ENCODE assay signal across 14 cellular contexts in genomic region chr2:60337142-60337497, GRCh38.
A peak's percentile ranks its signal among the peaks of the same experiment; 100 is the strongest.
DNase-seq lines count a peak whose midpoint lies in the region; ATAC-seq, FAIRE-seq and TF ChIP-seq lines count a peak whose summit lies in the region.
"Had no signal": no experiment of that assay in that cellular context is flagged by ENCODE, and none has a peak within 500 bp of the region (broad histone marks: within the 10 kb centered on the region; RNA-seq: fewer than 3 reads in every experiment).

No MANE protein-coding gene starts in this region.

- H3K27me3 Mint-ChIP-seq in activated T-helper 2 cell treated with anti-CD3 and anti-CD28 coated beads, Interferon-gamma antibody, Interleukin-2, Interleukin-4, amounts not matched to agents 10 μg/mL and 5 μg/mL and 100 μg/mL, durations not matched to agents 14 hours and 24 hours and 36 hours (ENCODE audit: low read depth), result no peaks in the 10 kb centered on the region

- POLR2A ChIA-PET in A673 (lab: Charles Lee; ENCODE audit: low non-redundant PET), result no interaction called here

- intact Hi-C loops in A673 (cut with micrococcal nuclease; ENCODE audit: unreplicated experiment), result no loop called here
- intact Hi-C loops in activated T-helper 2 cell treated with anti-CD3 and anti-CD28 coated beads, Interferon-gamma antibody, Interleukin-2, Interleukin-4, amounts not matched to agents 10 μg/mL and 5 μg/mL and 100 μg/mL, durations not matched to agents 14 hours and 24 hours and 36 hours (cut with micrococcal nuclease), result no loop called here

- H3K9ac ChIP-seq in Karpas-422 (ENCODE audit: low read length), result peak overlapping the region; percentile 18; the same call in 1 of the 2 replicates

- H3K27ac ChIP-seq in A673 (ENCODE audit: low read depth, low read length, poor library complexity, severe bottlenecking), result no peak overlapping the region
- peak overlapping the region; percentile 52 for H3K27ac ChIP-seq in Karpas-422 (ENCODE audit: low read length)

- no peak overlapping the region for H3K4me3 Mint-ChIP-seq in activated T-helper 2 cell treated with anti-CD3 and anti-CD28 coated beads, Interferon-gamma antibody, Interleukin-2, Interleukin-4, amounts not matched to agents 10 μg/mL and 5 μg/mL and 100 μg/mL, durations not matched to agents 14 hours and 24 hours and 36 hours (ENCODE audit: low read depth)
- H3K4me3 Mint-ChIP-seq: nephron had no signal

- no peaks in the 10 kb centered on the region for H4K20me1 ChIP-seq in Karpas-422 (ENCODE audit: insufficient read depth, low read depth, low read length)

- H3K27me3 ChIP-seq in A673 (replicated peaks; ENCODE audit: insufficient read depth, low read depth, low read length, poor library complexity) (no peaks in the 10 kb centered on the region), Karpas-422 (ENCODE audit: low read length) (no peaks in the 10 kb centered on the region)

- H3K36me3 Mint-ChIP-seq in activated T-helper 2 cell treated with anti-CD3 and anti-CD28 coated beads, Interferon-gamma antibody, Interleukin-2, Interleukin-4, amounts not matched to agents 10 μg/mL and 5 μg/mL and 100 μg/mL, durations not matched to agents 14 hours and 24 hours and 36 hours (ENCODE audit: low read depth), result no peaks in the 10 kb centered on the region

- ATAC-seq in GM18909 (IDR thresholded peaks at IDR 0.05; ENCODE audit: poor library complexity, unreplicated experiment), result peak; percentile 50

- no peaks in the 10 kb centered on the region for H3K9me2 ChIP-seq in Karpas-422 (replicated peaks; ENCODE audit: insufficient read depth, low read length)

- no peak for TF ChIP-seq POLR2A in erythroblast (IDR thresholded peaks at IDR 0.05; ENCODE audit: low read length)

- peak overlapping the region; percentile 36 for H2AFZ ChIP-seq in Karpas-422 (ENCODE audit: low read length)

- H3K4me2 ChIP-seq in Karpas-422 (ENCODE audit: low read depth, low read length, poor library complexity, severe bottlenecking), result peak overlapping the region; percentile 36

- no peak overlapping the region for H3K4me3 ChIP-seq in A673 (ENCODE audit: low read depth, low read length, poor library complexity, severe bottlenecking)
- H3K4me3 ChIP-seq in Karpas-422 (ENCODE audit: low read length), result no peak overlapping the region

- H3K36me3 ChIP-seq in A673 (ENCODE audit: insufficient read depth, low read length, poor library complexity, severe bottlenecking) (no peaks in the 10 kb centered on the region), Karpas-422 (ENCODE audit: insufficient read depth, low read length) (no peaks in the 10 kb centered on the region)

- no peaks in the 10 kb centered on the region for H3K79me2 ChIP-seq in Karpas-422 (ENCODE audit: low read length)

- BruUV-seq in A673 (replicated peaks; lab: Mats Ljungman, UMichigan), result no TSS peak

- CTCF ChIA-PET in A673 (lab: Charles Lee), result no interaction called here

- no peaks in the 10 kb centered on the region for H3K9me3 Mint-ChIP-seq in activated T-helper 2 cell treated with anti-CD3 and anti-CD28 coated beads, Interferon-gamma antibody, Interleukin-2, Interleukin-4, amounts not matched to agents 10 μg/mL and 5 μg/mL and 100 μg/mL, durations not matched to agents 14 hours and 24 hours and 36 hours
- H3K9me3 Mint-ChIP-seq: nephron had no signal

- H3K4me1 ChIP-seq in A673 (ENCODE audit: insufficient read depth, low read length, poor library complexity, severe bottlenecking) (no peaks in the 10 kb centered on the region), Karpas-422 (ENCODE audit: low read length) (peaks cover 18% of the 10 kb centered on the region)

- no peak for FAIRE-seq in frontal cortex (lab: Jason Lieb, UNC)

- H3K27ac Mint-ChIP-seq in activated T-helper 2 cell treated with anti-CD3 and anti-CD28 coated beads, Interferon-gamma antibody, Interleukin-2, Interleukin-4, amounts not matched to agents 10 μg/mL and 5 μg/mL and 100 μg/mL, durations not matched to agents 14 hours and 24 hours and 36 hours, result no peak overlapping the region
- H3K27ac Mint-ChIP-seq: nephron had no signal

- H3K4me1 Mint-ChIP-seq in activated T-helper 2 cell treated with anti-CD3 and anti-CD28 coated beads, Interferon-gamma antibody, Interleukin-2, Interleukin-4, amounts not matched to agents 10 μg/mL and 5 μg/mL and 100 μg/mL, durations not matched to agents 14 hours and 24 hours and 36 hours (ENCODE audit: low read depth), result no peaks in the 10 kb centered on the region
- H3K4me1 Mint-ChIP-seq: nephron had no signal

- DNase-seq in A673 (ENCODE audit: low spot score) (no peak), Karpas-422 (peak; percentile 71), erythroblast (lab: John Stamatoyannopoulos, UW) (peak; percentile 21 to 30), frontal cortex (ENCODE audit: low spot score in 2 of 2) (no peak), AG20443 (ENCODE audit: low spot score) (no peak), NCI-H1417 (lab: John Stamatoyannopoulos, UW) (no peak)
- no peak for DNase-seq in activated T-helper 2 cell treated with anti-CD3 and anti-CD28 coated beads, Interferon-gamma antibody, Interleukin-2, Interleukin-4, amounts not matched to agents 10 μg/mL and 5 μg/mL and 100 μg/mL, durations not matched to agents 14 hours and 24 hours and 36 hours (ENCODE audit: low spot score)
- DNase-seq: ACHN; glutamatergic neuron; NCI-H1694 treated with DMSO at 0.1 percent for 48 hours; stimulated activated CD4-positive, alpha-beta T cell treated with anti-CD3 and anti-CD28 coated beads, Interleukin-4, amount 100 ng/mL, for 4 hours; trophoblast cell had no signal

- TF ChIP-seq CTCF in A673 (conservative IDR thresholded peaks at IDR 0.05; ENCODE audit: low read depth, low read length), result 0 out of 2 replicates have a peak, but pooled peaks have one; percentile 14

- H3K9me3 ChIP-seq in A673 (ENCODE audit: low read depth, low read length, poor library complexity, severe bottlenecking) (no peaks in the 10 kb centered on the region), Karpas-422 (ENCODE audit: low read length) (no peaks in the 10 kb centered on the region)

Comparison
In these comparisons a context has a peak if more than half of its experiments do, and no peak if none do; other contexts are left out.
1. DNase-seq: peak in Karpas-422 (single experiment) and erythroblast (2 of 2); none in A673 (single experiment), frontal cortex (0 of 2), activated T-helper 2 cell treated with anti-CD3 and anti-CD28 coated beads, Interferon-gamma antibody, Interleukin-2, Interleukin-4, amounts not matched to agents 10 μg/mL and 5 μg/mL and 100 μg/mL, durations not matched to agents 14 hours and 24 hours and 36 hours (single experiment), AG20443 (single experiment) and NCI-H1417 (0 of 3).